ENCODE assay signal across 1 cellular context in the genomic region with DNA sequence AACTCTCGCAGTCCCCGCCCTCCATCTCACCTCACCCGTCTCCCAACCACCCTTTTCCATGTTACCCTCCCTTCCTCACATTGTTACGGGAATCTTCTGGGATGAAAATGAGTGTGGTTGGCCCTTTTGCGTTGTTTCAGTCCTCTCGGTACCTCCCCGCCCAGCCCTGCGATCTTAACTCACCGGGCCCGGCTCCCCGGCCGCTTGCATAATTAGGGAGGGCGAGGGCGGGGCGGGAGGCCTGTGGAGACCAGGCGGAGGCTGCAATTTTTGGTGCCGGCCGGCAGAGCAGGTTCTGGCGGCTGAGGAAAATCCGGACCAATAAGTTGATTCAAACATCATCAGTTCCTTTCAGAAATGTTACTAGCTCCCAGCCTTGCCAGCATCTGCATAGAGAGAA.
TF ChIP-seq lines count a peak whose summit lies in the region.

No MANE protein-coding gene starts in this region.

TF ChIP-seq in GM23338, 12 proteins besides CTCF, POLR2A, EP300 and RAD21:
- TF ChIP-seq ZNF114 (CRISPR knock-in tag; IDR thresholded peaks at IDR 0.05) (no peak), ZNF331 (CRISPR knock-in tag; IDR thresholded peaks at IDR 0.05; ENCODE audit: low read depth) (no peak), EZH2 (IDR thresholded peaks at IDR 0.05; ENCODE audit: low read depth, unreplicated experiment) (no peak), POLR2AphosphoS5 (IDR thresholded peaks at IDR 0.05; ENCODE audit: low read depth) (no peak), CREB1 (CRISPR knock-in tag; IDR thresholded peaks at IDR 0.05; ENCODE audit: low read depth) (no peak), EZH2phosphoT487 (IDR thresholded peaks at IDR 0.05; ENCODE audit: unreplicated experiment) (no peak), JUNB (IDR thresholded peaks at IDR 0.05; ENCODE audit: unreplicated experiment) (no peak)
- TF ChIP-seq, protein P1, sequence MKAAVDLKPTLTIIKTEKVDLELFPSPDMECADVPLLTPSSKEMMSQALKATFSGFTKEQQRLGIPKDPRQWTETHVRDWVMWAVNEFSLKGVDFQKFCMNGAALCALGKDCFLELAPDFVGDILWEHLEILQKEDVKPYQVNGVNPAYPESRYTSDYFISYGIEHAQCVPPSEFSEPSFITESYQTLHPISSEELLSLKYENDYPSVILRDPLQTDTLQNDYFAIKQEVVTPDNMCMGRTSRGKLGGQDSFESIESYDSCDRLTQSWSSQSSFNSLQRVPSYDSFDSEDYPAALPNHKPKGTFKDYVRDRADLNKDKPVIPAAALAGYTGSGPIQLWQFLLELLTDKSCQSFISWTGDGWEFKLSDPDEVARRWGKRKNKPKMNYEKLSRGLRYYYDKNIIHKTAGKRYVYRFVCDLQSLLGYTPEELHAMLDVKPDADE (IDR thresholded peaks at IDR 0.05), result no peak
- TF ChIP-seq, protein P2, sequence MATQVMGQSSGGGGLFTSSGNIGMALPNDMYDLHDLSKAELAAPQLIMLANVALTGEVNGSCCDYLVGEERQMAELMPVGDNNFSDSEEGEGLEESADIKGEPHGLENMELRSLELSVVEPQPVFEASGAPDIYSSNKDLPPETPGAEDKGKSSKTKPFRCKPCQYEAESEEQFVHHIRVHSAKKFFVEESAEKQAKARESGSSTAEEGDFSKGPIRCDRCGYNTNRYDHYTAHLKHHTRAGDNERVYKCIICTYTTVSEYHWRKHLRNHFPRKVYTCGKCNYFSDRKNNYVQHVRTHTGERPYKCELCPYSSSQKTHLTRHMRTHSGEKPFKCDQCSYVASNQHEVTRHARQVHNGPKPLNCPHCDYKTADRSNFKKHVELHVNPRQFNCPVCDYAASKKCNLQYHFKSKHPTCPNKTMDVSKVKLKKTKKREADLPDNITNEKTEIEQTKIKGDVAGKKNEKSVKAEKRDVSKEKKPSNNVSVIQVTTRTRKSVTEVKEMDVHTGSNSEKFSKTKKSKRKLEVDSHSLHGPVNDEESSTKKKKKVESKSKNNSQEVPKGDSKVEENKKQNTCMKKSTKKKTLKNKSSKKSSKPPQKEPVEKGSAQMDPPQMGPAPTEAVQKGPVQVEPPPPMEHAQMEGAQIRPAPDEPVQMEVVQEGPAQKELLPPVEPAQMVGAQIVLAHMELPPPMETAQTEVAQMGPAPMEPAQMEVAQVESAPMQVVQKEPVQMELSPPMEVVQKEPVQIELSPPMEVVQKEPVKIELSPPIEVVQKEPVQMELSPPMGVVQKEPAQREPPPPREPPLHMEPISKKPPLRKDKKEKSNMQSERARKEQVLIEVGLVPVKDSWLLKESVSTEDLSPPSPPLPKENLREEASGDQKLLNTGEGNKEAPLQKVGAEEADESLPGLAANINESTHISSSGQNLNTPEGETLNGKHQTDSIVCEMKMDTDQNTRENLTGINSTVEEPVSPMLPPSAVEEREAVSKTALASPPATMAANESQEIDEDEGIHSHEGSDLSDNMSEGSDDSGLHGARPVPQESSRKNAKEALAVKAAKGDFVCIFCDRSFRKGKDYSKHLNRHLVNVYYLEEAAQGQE (IDR thresholded peaks at IDR 0.05; ENCODE audit: unreplicated experiment), result no peak
- TF ChIP-seq, protein P3, sequence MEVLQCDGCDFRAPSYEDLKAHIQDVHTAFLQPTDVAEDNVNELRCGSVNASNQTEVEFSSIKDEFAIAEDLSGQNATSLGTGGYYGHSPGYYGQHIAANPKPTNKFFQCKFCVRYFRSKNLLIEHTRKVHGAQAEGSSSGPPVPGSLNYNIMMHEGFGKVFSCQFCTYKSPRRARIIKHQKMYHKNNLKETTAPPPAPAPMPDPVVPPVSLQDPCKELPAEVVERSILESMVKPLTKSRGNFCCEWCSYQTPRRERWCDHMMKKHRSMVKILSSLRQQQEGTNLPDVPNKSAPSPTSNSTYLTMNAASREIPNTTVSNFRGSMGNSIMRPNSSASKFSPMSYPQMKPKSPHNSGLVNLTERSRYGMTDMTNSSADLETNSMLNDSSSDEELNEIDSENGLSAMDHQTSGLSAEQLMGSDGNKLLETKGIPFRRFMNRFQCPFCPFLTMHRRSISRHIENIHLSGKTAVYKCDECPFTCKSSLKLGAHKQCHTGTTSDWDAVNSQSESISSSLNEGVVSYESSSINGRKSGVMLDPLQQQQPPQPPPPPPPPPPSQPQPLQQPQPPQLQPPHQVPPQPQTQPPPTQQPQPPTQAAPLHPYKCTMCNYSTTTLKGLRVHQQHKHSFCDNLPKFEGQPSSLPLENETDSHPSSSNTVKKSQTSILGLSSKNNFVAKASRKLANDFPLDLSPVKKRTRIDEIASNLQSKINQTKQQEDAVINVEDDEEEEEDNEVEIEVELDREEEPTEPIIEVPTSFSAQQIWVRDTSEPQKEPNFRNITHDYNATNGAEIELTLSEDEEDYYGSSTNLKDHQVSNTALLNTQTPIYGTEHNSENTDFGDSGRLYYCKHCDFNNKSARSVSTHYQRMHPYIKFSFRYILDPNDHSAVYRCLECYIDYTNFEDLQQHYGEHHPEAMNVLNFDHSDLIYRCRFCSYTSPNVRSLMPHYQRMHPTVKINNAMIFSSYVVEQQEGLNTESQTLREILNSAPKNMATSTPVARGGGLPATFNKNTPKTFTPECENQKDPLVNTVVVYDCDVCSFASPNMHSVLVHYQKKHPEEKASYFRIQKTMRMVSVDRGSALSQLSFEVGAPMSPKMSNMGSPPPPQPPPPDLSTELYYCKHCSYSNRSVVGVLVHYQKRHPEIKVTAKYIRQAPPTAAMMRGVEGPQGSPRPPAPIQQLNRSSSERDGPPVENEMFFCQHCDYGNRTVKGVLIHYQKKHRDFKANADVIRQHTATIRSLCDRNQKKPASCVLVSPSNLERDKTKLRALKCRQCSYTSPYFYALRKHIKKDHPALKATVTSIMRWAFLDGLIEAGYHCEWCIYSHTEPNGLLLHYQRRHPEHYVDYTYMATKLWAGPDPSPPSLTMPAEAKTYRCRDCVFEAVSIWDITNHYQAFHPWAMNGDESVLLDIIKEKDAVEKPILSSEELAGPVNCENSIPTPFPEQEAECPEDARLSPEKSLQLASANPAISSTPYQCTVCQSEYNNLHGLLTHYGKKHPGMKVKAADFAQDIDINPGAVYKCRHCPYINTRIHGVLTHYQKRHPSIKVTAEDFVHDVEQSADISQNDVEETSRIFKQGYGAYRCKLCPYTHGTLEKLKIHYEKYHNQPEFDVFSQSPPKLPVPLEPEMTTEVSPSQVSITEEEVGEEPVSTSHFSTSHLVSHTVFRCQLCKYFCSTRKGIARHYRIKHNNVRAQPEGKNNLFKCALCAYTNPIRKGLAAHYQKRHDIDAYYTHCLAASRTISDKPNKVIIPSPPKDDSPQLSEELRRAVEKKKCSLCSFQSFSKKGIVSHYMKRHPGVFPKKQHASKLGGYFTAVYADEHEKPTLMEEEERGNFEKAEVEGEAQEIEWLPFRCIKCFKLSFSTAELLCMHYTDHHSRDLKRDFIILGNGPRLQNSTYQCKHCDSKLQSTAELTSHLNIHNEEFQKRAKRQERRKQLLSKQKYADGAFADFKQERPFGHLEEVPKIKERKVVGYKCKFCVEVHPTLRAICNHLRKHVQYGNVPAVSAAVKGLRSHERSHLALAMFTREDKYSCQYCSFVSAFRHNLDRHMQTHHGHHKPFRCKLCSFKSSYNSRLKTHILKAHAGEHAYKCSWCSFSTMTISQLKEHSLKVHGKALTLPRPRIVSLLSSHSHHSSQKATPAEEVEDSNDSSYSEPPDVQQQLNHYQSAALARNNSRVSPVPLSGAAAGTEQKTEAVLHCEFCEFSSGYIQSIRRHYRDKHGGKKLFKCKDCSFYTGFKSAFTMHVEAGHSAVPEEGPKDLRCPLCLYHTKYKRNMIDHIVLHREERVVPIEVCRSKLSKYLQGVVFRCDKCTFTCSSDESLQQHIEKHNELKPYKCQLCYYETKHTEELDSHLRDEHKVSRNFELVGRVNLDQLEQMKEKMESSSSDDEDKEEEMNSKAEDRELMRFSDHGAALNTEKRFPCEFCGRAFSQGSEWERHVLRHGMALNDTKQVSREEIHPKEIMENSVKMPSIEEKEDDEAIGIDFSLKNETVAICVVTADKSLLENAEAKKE (CRISPR knock-in tag; IDR thresholded peaks at IDR 0.05), result no peak
